Comparison of ENCODE assay signal across 23 cellular contexts in the genomic region with DNA sequence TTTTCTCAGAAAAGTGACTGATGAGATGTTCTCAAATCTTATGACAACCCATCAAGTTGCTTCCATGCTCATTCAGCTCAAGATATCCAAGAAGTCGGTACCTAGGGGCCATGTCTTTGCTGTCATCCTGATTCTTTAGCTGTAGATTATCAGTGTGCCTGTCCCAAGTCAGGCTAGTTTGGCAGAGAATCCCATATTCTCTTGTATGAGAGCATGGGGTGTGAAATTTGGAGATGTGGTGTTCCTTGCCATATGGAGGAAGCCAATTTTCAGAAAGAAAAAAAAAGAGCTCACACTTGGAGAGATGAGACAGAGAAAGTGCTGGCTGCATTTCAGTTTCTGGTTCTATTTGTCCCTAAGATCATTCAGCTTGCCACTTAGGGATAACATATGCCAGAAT. TPM values are rescaled to one million over a fixed set of nuclear protein-coding genes. Genes with fewer than 3 reads are reported as not detected.
DNase-seq lines count a peak whose midpoint lies in the region; ATAC-seq, FAIRE-seq and TF ChIP-seq lines count a peak whose summit lies in the region.
"Had no signal": no experiment of that assay in that cellular context is flagged by ENCODE, and none has a peak within 500 bp of the region (broad histone marks: within the 10 kb centered on the region; RNA-seq: fewer than 3 reads in every experiment).

No MANE protein-coding gene starts in this region.

- peak overlapping the region; percentile 46 to 87 for H4K8ac ChIP-seq in IMR-90 (ENCODE audit: low read depth in 2 of 2, low read length in 2 of 2)

- peak overlapping the region; percentile 7; the same call in 1 of the 2 replicates for H3K27ac ChIP-seq in IMR-90 (ENCODE audit: insufficient read depth, low read length)
- peak overlapping the region; percentile 83 to 86 for H3K27ac ChIP-seq in ascending aorta
- H3K27ac ChIP-seq in keratinocyte (ENCODE audit: control insufficient read depth, insufficient read depth, low read length), result peak overlapping the region; percentile 98

- dilution Hi-C loops in IMR-90 (cut with HindIII; ENCODE audit: low sequenced_read_pairs, unreplicated experiment), result no loop called here
- dilution Hi-C loops in keratinocyte (cut with MboI; ENCODE audit: extremely low pct_ligation_motif_present, low sequenced_read_pairs), result no loop called here

- H2AFZ ChIP-seq in IMR-90 (replicated peaks; ENCODE audit: low read length, poor library complexity), result no peak overlapping the region
- H2AFZ ChIP-seq in keratinocyte (ENCODE audit: control insufficient read depth, low read length), result peak overlapping the region; percentile 16

- peak overlapping the region; percentile 86 for H2BK5ac ChIP-seq in IMR-90 (ENCODE audit: low read depth, low read length, poor library complexity, severe bottlenecking)

- H2AK9ac ChIP-seq in IMR-90 (replicated peaks; ENCODE audit: low read depth, low read length, poor library complexity), result no peak overlapping the region

- TF ChIP-seq CTCF in IMR-90 (conservative IDR thresholded peaks at IDR 0.05; ENCODE audit: low read depth, low read length) (no peak), ascending aorta (IDR thresholded peaks at IDR 0.05) (no peak), keratinocyte (optimal IDR thresholded peaks at IDR 0.05 in 1 of 3, IDR thresholded peaks at IDR 0.05 in 1 of 3, conservative IDR thresholded peaks at IDR 0.05 in 1 of 3; ENCODE audit: extremely low read depth in 1 of 3, insufficient read depth in 2 of 3, low read length in 3 of 3) (no peak)

- TF ChIP-seq POLR2A in IMR-90 (IDR thresholded peaks at IDR 0.05; ENCODE audit: low read depth, low read length), result no peak

- no peak for ATAC-seq in IMR-90 (ENCODE audit: low read depth)

- H2BK120ac ChIP-seq in IMR-90 (ENCODE audit: low read depth, low read length), result peak overlapping the region; percentile 95

- H2BK20ac ChIP-seq in IMR-90 (ENCODE audit: low read depth, low read length), result peak overlapping the region; percentile 79

- POLR2A ChIA-PET in IMR-90 (lab: Charles Lee; ENCODE audit: unreplicated experiment), result no interaction called here
- POLR2A ChIA-PET in activated CD4-positive, alpha-beta memory T cell treated with anti-CD3 and anti-CD28 coated beads, Interleukin-2, amount 10 ng/mL, durations not matched to agents 7 days and 5 days (lab: Charles Lee), result interaction anchor here (0.7 kb wide), 1 partner anchor 9 kb away, joined by 3 read pairs; no protein-coding TSS in a partner anchor

- CTCF ChIA-PET in IMR-90 (lab: Yijun Ruan, JAX), result interaction anchor here (0.6 to 0.7 kb wide), 2 partner anchors 21 to 38 kb away, joined by 3 read pairs; no protein-coding TSS in a partner anchor
- CTCF ChIA-PET in activated CD4-positive, alpha-beta memory T cell treated with anti-CD3 and anti-CD28 coated beads, Interleukin-2, amount 10 ng/mL, durations not matched to agents 7 days and 5 days (lab: Charles Lee), result interaction anchor here (0.7 kb wide), 2 partner anchors 122 to 352 kb away, joined by 3 to 5 read pairs; no protein-coding TSS in a partner anchor

- DNase-seq in IMR-90, result no peak
- DNase-seq in ascending aorta (ENCODE audit: low spot score in 2 of 2), result no peak
- no peak for DNase-seq in keratinocyte (ENCODE audit: low read depth, low spot score)
- DNase-seq in superior temporal gyrus (ENCODE audit: extremely low spot score), result peak; percentile 70
- no peak for DNase-seq in activated CD4-positive, alpha-beta memory T cell treated with anti-CD3 and anti-CD28 coated beads, Interleukin-2, amount 10 ng/mL, durations not matched to agents 7 days and 5 days
- DNase-seq in frontal cortex (ENCODE audit: low spot score in 2 of 2), result no peak
- no peak for DNase-seq in NCI-H82 treated with DMSO at 0.1 percent for 48 hours (lab: John Stamatoyannopoulos, UW; ENCODE audit: unreplicated experiment)
- DNase-seq: activated CD4-positive, alpha-beta T cell treated with anti-CD3 and anti-CD28 coated beads, Interleukin-2, amount 10 ng/mL, durations not matched to agents 7 days and 5 days; activated naive CD4-positive, alpha-beta T cell treated with anti-CD3 and anti-CD28 coated beads, Interleukin-2, amount 10 ng/mL, durations not matched to agents 7 days and 5 days; caudate nucleus; CD4-positive, CD25-positive, alpha-beta regulatory T cell; KG1; naive B cell; NCI-H1417 treated with DMSO at 0.1 percent for 48 hours; NCI-H2107; NCI-H510A treated with DMSO at 0.1 percent for 48 hours; retina; stimulated activated naive CD4-positive, alpha-beta T cell treated with Interleukin-2 at 50 U/mL for 16 hours; T1000; thyroid gland had no signal

- H3K79me2 ChIP-seq in keratinocyte (ENCODE audit: control insufficient read depth, insufficient read depth, low read length), result no peaks in the 10 kb centered on the region

- H3K9ac ChIP-seq in IMR-90 (ENCODE audit: low read depth, low read length), result no peak overlapping the region
- no peak overlapping the region for H3K9ac ChIP-seq in keratinocyte (ENCODE audit: control insufficient read depth, extremely low read depth, insufficient read depth, low read length)

- no peaks in the 10 kb centered on the region for H4K20me1 ChIP-seq in IMR-90 (ENCODE audit: insufficient read depth, low read length)
- no peaks in the 10 kb centered on the region for H4K20me1 ChIP-seq in keratinocyte (ENCODE audit: control insufficient read depth, extremely low read depth, insufficient read depth, low read length)

- in situ Hi-C loops in IMR-90 (cut with MboI; ENCODE audit: low sequenced_read_pairs), result no loop called here

- no peaks in the 10 kb centered on the region for H3K27me3 Mint-ChIP-seq in activated CD4-positive, alpha-beta memory T cell treated with anti-CD3 and anti-CD28 coated beads, Interleukin-2, amount 10 ng/mL, durations not matched to agents 7 days and 5 days
- H3K27me3 Mint-ChIP-seq: activated CD4-positive, alpha-beta T cell treated with anti-CD3 and anti-CD28 coated beads, Interleukin-2, amount 10 ng/mL, durations not matched to agents 7 days and 5 days; activated naive CD4-positive, alpha-beta T cell treated with anti-CD3 and anti-CD28 coated beads, Interleukin-2, amount 10 ng/mL, durations not matched to agents 7 days and 5 days; CD4-positive, CD25-positive, alpha-beta regulatory T cell; memory B cell had no signal

- H3K27ac Mint-ChIP-seq in activated CD4-positive, alpha-beta memory T cell treated with anti-CD3 and anti-CD28 coated beads, Interleukin-2, amount 10 ng/mL, durations not matched to agents 7 days and 5 days, result no peak overlapping the region
- H3K27ac Mint-ChIP-seq: activated CD4-positive, alpha-beta T cell treated with anti-CD3 and anti-CD28 coated beads, Interleukin-2, amount 10 ng/mL, durations not matched to agents 7 days and 5 days; activated naive CD4-positive, alpha-beta T cell treated with anti-CD3 and anti-CD28 coated beads, Interleukin-2, amount 10 ng/mL, durations not matched to agents 7 days and 5 days; activated T-helper 1 cell treated with anti-CD3 and anti-CD28 coated beads, Interleukin-12 subunit alpha, Interleukin-12 subunit beta, Interleukin-2, Interleukin-4 antibody, amounts not matched to agents 30 ng/mL and 10 ng/mL and 1 ng/mL, durations not matched to agents 14 hours and 24 hours and 36 hours; CD4-positive, CD25-positive, alpha-beta regulatory T cell; memory B cell had no signal

- peak overlapping the region; percentile 93 for H3K4ac ChIP-seq in IMR-90 (ENCODE audit: low read depth, low read length)

- peak overlapping the region; percentile 40 for H3K14ac ChIP-seq in IMR-90 (replicated peaks; ENCODE audit: low read depth, low read length)

- TF ChIP-seq RAD21 in IMR-90 (IDR thresholded peaks at IDR 0.05; ENCODE audit: low read length), result no peak

- no peaks in the 10 kb centered on the region for H3K79me1 ChIP-seq in IMR-90 (ENCODE audit: low read depth in 1 of 2, low read length in 2 of 2)

- H3K18ac ChIP-seq in IMR-90 (ENCODE audit: low read depth, low read length), result peak overlapping the region; percentile 95

- 0 out of 2 replicates have a peak overlapping the region, but pooled peaks have one; percentile 57 for H3K56ac ChIP-seq in IMR-90 (ENCODE audit: extremely low read depth, insufficient read depth, low read length)

- H3K9me3 ChIP-seq in IMR-90 (ENCODE audit: control insufficient read depth, insufficient read depth, low read length) (no peaks in the 10 kb centered on the region), ascending aorta (no peaks in the 10 kb centered on the region), keratinocyte (ENCODE audit: control insufficient read depth, low read depth, low read length) (no peaks in the 10 kb centered on the region)
- H3K9me3 ChIP-seq: thyroid gland had no signal

- no peak overlapping the region for H3K4me3 Mint-ChIP-seq in activated CD4-positive, alpha-beta memory T cell treated with anti-CD3 and anti-CD28 coated beads, Interleukin-2, amount 10 ng/mL, durations not matched to agents 7 days and 5 days
- H3K4me3 Mint-ChIP-seq: activated CD4-positive, alpha-beta T cell treated with anti-CD3 and anti-CD28 coated beads, Interleukin-2, amount 10 ng/mL, durations not matched to agents 7 days and 5 days; activated naive CD4-positive, alpha-beta T cell treated with anti-CD3 and anti-CD28 coated beads, Interleukin-2, amount 10 ng/mL, durations not matched to agents 7 days and 5 days; activated T-helper 1 cell treated with anti-CD3 and anti-CD28 coated beads, Interleukin-12 subunit alpha, Interleukin-12 subunit beta, Interleukin-2, Interleukin-4 antibody, amounts not matched to agents 30 ng/mL and 10 ng/mL and 1 ng/mL, durations not matched to agents 14 hours and 24 hours and 36 hours; CD4-positive, CD25-positive, alpha-beta regulatory T cell; memory B cell; naive B cell had no signal

- peak overlapping the region; percentile 89 for H4K91ac ChIP-seq in IMR-90 (ENCODE audit: insufficient read depth, low read depth, low read length)

- H3K9me3 Mint-ChIP-seq in activated CD4-positive, alpha-beta memory T cell treated with anti-CD3 and anti-CD28 coated beads, Interleukin-2, amount 10 ng/mL, durations not matched to agents 7 days and 5 days, result no peaks in the 10 kb centered on the region
- H3K9me3 Mint-ChIP-seq: activated CD4-positive, alpha-beta T cell treated with anti-CD3 and anti-CD28 coated beads, Interleukin-2, amount 10 ng/mL, durations not matched to agents 7 days and 5 days; activated naive CD4-positive, alpha-beta T cell treated with anti-CD3 and anti-CD28 coated beads, Interleukin-2, amount 10 ng/mL, durations not matched to agents 7 days and 5 days; activated T-helper 1 cell treated with anti-CD3 and anti-CD28 coated beads, Interleukin-12 subunit alpha, Interleukin-12 subunit beta, Interleukin-2, Interleukin-4 antibody, amounts not matched to agents 30 ng/mL and 10 ng/mL and 1 ng/mL, durations not matched to agents 14 hours and 24 hours and 36 hours; CD4-positive, CD25-positive, alpha-beta regulatory T cell; memory B cell; naive B cell had no signal

- peaks cover 2% of the 10 kb centered on the region for H3K36me3 Mint-ChIP-seq in activated CD4-positive, alpha-beta memory T cell treated with anti-CD3 and anti-CD28 coated beads, Interleukin-2, amount 10 ng/mL, durations not matched to agents 7 days and 5 days (ENCODE audit: low read depth)
- H3K36me3 Mint-ChIP-seq: CD4-positive, CD25-positive, alpha-beta regulatory T cell; memory B cell; naive B cell had no signal

- intact Hi-C loops in IMR-90 (cut with micrococcal nuclease), result no loop called here
- intact Hi-C loops in ascending aorta (cut with DNase I), result no loop called here

- H4K5ac ChIP-seq in IMR-90 (ENCODE audit: low read depth, low read length), result peak overlapping the region; percentile 93

- peaks cover 21% of the 10 kb centered on the region for H3K4me1 ChIP-seq in IMR-90 (ENCODE audit: control insufficient read depth, insufficient read depth, low read length)
- H3K4me1 ChIP-seq in ascending aorta, result peaks cover 0 to 26% of the 10 kb centered on the region in 2 donors
- H3K4me1 ChIP-seq in keratinocyte (ENCODE audit: control insufficient read depth, extremely low read depth, insufficient read depth, low read length), result peaks cover 43% of the 10 kb centered on the region

- FAIRE-seq in keratinocyte (lab: Jason Lieb, UNC) (peak; percentile 23), frontal cortex (lab: Jason Lieb, UNC) (no peak)
- FAIRE-seq: GM19239 had no signal

- no CpG with 5 or more reads among the region's 1 CpG for WGBS in IMR-90 (ENCODE audit: extremely low coverage in 2 of 2, insufficient read length in 1 of 2), 2 experiments

- peak overlapping the region; percentile 80; the same call in 1 of the 2 replicates for H3K23ac ChIP-seq in IMR-90 (ENCODE audit: low read depth, low read length)

- H3K4me1 Mint-ChIP-seq in activated CD4-positive, alpha-beta memory T cell treated with anti-CD3 and anti-CD28 coated beads, Interleukin-2, amount 10 ng/mL, durations not matched to agents 7 days and 5 days, result peaks cover 33% of the 10 kb centered on the region

- peak overlapping the region; percentile 25 for H2AK5ac ChIP-seq in IMR-90 (ENCODE audit: low read depth, low read length)

- no TSS peak for BruUV-seq in IMR-90 (replicated peaks; lab: Mats Ljungman, UMichigan)

- H3K4me2 ChIP-seq in IMR-90 (ENCODE audit: low read depth, low read length) (no peak overlapping the region), keratinocyte (ENCODE audit: control insufficient read depth, extremely low read depth, insufficient read depth, low read depth, low read length) (no peak overlapping the region)

- H3K36me3 ChIP-seq in IMR-90 (ENCODE audit: control insufficient read depth, insufficient read depth, low read length) (no peaks in the 10 kb centered on the region), ascending aorta (no peaks in the 10 kb centered on the region), keratinocyte (ENCODE audit: control insufficient read depth in 2 of 2, extremely low read depth in 1 of 2, insufficient read depth in 2 of 2, low read length in 2 of 2) (no peaks in the 10 kb centered on the region)
- H3K36me3 ChIP-seq: thyroid gland had no signal

- H3K4me3 ChIP-seq in IMR-90 (ENCODE audit: insufficient read depth, low read depth, low read length) (no peak overlapping the region), ascending aorta (no peak overlapping the region), keratinocyte (ENCODE audit: control insufficient read depth in 2 of 3, extremely low read depth in 1 of 3, insufficient read depth in 2 of 3, low read depth in 1 of 3, low read length in 3 of 3) (no peak overlapping the region)
- H3K4me3 ChIP-seq: thyroid gland had no signal

- peaks cover 4% of the 10 kb centered on the region; the same call in 1 of the 2 replicates for H3K9me1 ChIP-seq in IMR-90 (ENCODE audit: insufficient read depth, low read length)
- H3K9me1 ChIP-seq in keratinocyte (ENCODE audit: control insufficient read depth, extremely low read depth, insufficient read depth, low read length), result no peaks in the 10 kb centered on the region

- H2BK15ac ChIP-seq in IMR-90 (ENCODE audit: low read depth, low read length), result peak overlapping the region; percentile 83

- H3K27me3 ChIP-seq in IMR-90 (ENCODE audit: control insufficient read depth, insufficient read depth, low read length) (no peaks in the 10 kb centered on the region), ascending aorta (no peaks in the 10 kb centered on the region), keratinocyte (ENCODE audit: control insufficient read depth, extremely low read depth, insufficient read depth, low read length) (no peaks in the 10 kb centered on the region)
- H3K27me3 ChIP-seq: thyroid gland had no signal

RNA-seq across cellular contexts. Expression of a gene that starts 52.3 kb away (rescaled TPM):
- 50.4 and 86.7 TPM in 2 replicates for total RNA-seq in IMR-90 (2012; rRNA removed)
- polyA plus RNA-seq in IMR-90 (2012; rRNA removed), result 13.8 and 17.7 TPM in 2 replicates
- polyA plus RNA-seq in IMR-90 (2012; cell fraction: cytosol; rRNA removed), result 1.9 and 2.5 TPM in 2 replicates
- polyA plus RNA-seq in IMR-90 (2012; cell fraction: nucleus; rRNA removed; ENCODE audit: low replicate concordance), result 14.8 and 59.8 TPM in 2 replicates
- total RNA-seq in ascending aorta, result 11.0 TPM
- 13.6 to 28.5 TPM (median 18.8 TPM) in 3 replicates for polyA plus RNA-seq in keratinocyte
- 169 TPM for polyA plus RNA-seq in keratinocyte (2011; ENCODE audit: low read depth)
- polyA plus RNA-seq in keratinocyte (2011; cell fraction: cytosol; rRNA removed), result 3.2 and 7.2 TPM in 2 replicates
- 31.2 and 46.6 TPM in 2 replicates for polyA plus RNA-seq in keratinocyte (2011; cell fraction: nucleus; rRNA removed)
- 18.2 and 22.8 TPM in 2 replicates for polyA plus RNA-seq in keratinocyte (2012; ENCODE audit: low replicate concordance)
- polyA minus RNA-seq in keratinocyte, result 10.4 to 73.2 TPM (median 35.3 TPM) in 3 replicates
- 29.9 TPM for polyA minus RNA-seq in keratinocyte (2011; cell fraction: cytosol; rRNA and poly(A)+ RNA removed)
- 87.9 and 147 TPM in 2 replicates for polyA minus RNA-seq in keratinocyte (2011; cell fraction: nucleus; rRNA and poly(A)+ RNA removed)
- 10 to 100 TPM; 74.7 to 75.5 TPM for total RNA-seq in activated CD4-positive, alpha-beta memory T cell treated with anti-CD3 and anti-CD28 coated beads, Interleukin-2, amount 10 ng/mL, durations not matched to agents 7 days and 5 days
- 658 TPM for total RNA-seq in frontal cortex

Comparison
In these comparisons a context has a peak if more than half of its experiments do, and no peak if none do; other contexts are left out.
1. H3K27ac ChIP-seq: peak in every context shown above with its lines; median percentile 98 in keratinocyte; 84 in ascending aorta; 7 in IMR-90.